Comparison of ENCODE assay signal across 10 cellular contexts in the genomic region with DNA sequence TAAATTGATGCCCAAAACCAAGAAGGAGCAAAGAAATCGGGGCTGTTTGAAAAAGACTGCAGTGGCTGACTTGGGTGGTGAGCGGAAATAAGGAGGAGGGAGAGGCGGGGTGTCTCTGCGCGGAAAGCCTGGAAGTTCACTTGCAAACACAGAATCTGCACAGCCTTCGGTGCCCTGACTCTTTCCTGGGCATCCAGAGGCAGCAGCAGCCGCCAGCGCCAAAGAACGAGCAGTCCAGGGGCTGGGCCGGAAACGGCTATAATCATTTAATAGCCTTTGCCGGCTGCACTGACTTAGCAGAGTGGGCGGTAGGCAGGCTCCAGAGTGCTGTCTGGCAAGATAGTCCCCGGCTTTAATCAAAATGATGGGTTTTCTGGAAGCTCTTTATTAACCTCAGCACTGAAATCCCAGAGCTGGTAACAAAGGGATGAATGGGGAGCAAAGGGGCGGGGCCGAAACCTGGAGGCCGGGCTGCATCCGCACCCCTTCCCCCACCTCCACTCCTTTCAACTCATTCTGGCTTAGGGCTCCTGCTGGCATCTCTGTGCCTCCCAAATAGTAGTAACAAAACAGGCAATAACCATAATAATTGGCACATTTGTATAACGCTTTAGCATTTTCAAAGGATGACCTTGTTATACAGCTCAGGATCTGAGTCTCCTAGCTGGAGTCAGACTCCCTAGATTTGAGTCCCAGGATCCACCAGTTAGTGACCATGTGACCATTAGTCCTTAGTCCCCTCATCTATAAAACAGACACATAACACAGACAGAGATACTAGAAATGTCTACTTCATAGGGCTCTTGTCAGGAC. TPM values are rescaled to one million over a fixed set of nuclear protein-coding genes. Genes with fewer than 3 reads are reported as not detected.
DNase-seq lines count a peak whose midpoint lies in the region; ATAC-seq, FAIRE-seq and TF ChIP-seq lines count a peak whose summit lies in the region.
"Had no signal": no experiment of that assay in that cellular context is flagged by ENCODE, and none has a peak within 500 bp of the region (broad histone marks: within the 10 kb centered on the region; RNA-seq: fewer than 3 reads in every experiment).

No MANE protein-coding gene starts in this region.

- H3K23me2 ChIP-seq in H1 (ENCODE audit: low read depth, low read length), result peaks cover 11% of the 10 kb centered on the region; the same call in 1 of the 2 replicates

- no peaks in the 10 kb centered on the region; a peak in 1 of 4 replicates for H3K9me3 ChIP-seq in H1 (ENCODE audit: insufficient read depth in 2 of 2, low read depth in 1 of 2, low read length in 1 of 2)

- H3K79me2 ChIP-seq in H1 (ENCODE audit: control insufficient read depth in 1 of 2, insufficient read depth in 2 of 2, low read length in 2 of 2), result no peaks in the 10 kb centered on the region

- FAIRE-seq in D721Med (lab: Jason Lieb, UNC) (peak; percentile 71), H1 (lab: Jason Lieb, UNC) (peak; percentile 99)

- peak overlapping the region; percentile 95 for H2BK5ac ChIP-seq in H1 (ENCODE audit: low read depth, low read length)

- H4K20me1 ChIP-seq in H1 (replicated peaks in 1 of 2; ENCODE audit: control insufficient read depth in 1 of 2, insufficient read depth in 2 of 2, low read length in 2 of 2), result no peaks in the 10 kb centered on the region

- POLR2A ChIA-PET in H1 (lab: Charles Lee; ENCODE audit: partially characterized antibody), result interaction anchor here (0.7 to 8.3 kb wide), 17 partner anchors 10 to 133 kb away, joined by 3 to 155 read pairs (median 7); partner anchors contain the start of genes PCDHAC1 and PCDHAC2

- H3K27me3 ChIP-seq in H1 (replicated peaks in 1 of 4; ENCODE audit: control insufficient read depth in 3 of 4, extremely low read depth in 1 of 4, insufficient read depth in 3 of 4, low read length in 3 of 4), result no peaks in the 10 kb centered on the region

- no peaks in the 10 kb centered on the region for H3K36me3 ChIP-seq in H1 (ENCODE audit: control insufficient read depth in 2 of 4, insufficient read depth in 4 of 4, low read length in 3 of 4)

- ATAC-seq in HG02759 (IDR thresholded peaks at IDR 0.05; ENCODE audit: unreplicated experiment), result no peak

- peaks cover 5% of the 10 kb centered on the region for H3K36me3 Mint-ChIP-seq in neural crest cell (ENCODE audit: low read depth)
- H3K36me3 Mint-ChIP-seq: memory B cell had no signal

- H3K27me3 Mint-ChIP-seq in neural crest cell (ENCODE audit: low read depth), result no peaks in the 10 kb centered on the region

- H3K23ac ChIP-seq in H1 (ENCODE audit: insufficient read length), result no peak overlapping the region

- H3K27ac ChIP-seq in H1 (ENCODE audit: low read depth, low read length), result peak overlapping the region; percentile 88

- H3K4me2 ChIP-seq in H1 (ENCODE audit: insufficient read depth in 1 of 2, low read depth in 2 of 2, low read length in 2 of 2), result peak overlapping the region; percentile 95 to 98

- peak overlapping the region; percentile 97; the same call in 1 of the 2 replicates for H2BK20ac ChIP-seq in H1 (ENCODE audit: low read length)

- H3K4me3 Mint-ChIP-seq in neural crest cell, result peak overlapping the region; percentile 89
- H3K4me3 Mint-ChIP-seq: memory B cell had no signal

- H3K56ac ChIP-seq in H1 (replicated peaks; ENCODE audit: insufficient read length, low read depth, low read length), result peak overlapping the region; percentile 81

- peak overlapping the region; percentile 100 for H2BK12ac ChIP-seq in H1 (ENCODE audit: low read depth, low read length)

- peaks cover 47% of the 10 kb centered on the region for H3K4me1 Mint-ChIP-seq in neural crest cell

- peak in 1 of 2 experiments; percentile 96; a peak in 1 of 3 replicates for TF ChIP-seq EP300 in H1 (IDR thresholded peaks at IDR 0.05; ENCODE audit: borderline replicate concordance in 1 of 2, low read depth in 2 of 2, low read length in 2 of 2)

- TF ChIP-seq RAD21 in H1 (IDR thresholded peaks at IDR 0.05 in 1 of 2, conservative IDR thresholded peaks at IDR 0.05 in 1 of 2; ENCODE audit: low read depth in 2 of 2, low read length in 2 of 2), result peak in 1 of 2 experiments; percentile 12; a peak in 1 of 4 replicates

- H2BK120ac ChIP-seq in H1 (replicated peaks; ENCODE audit: low read depth, low read length), result peak overlapping the region; percentile 83

- peak overlapping the region; percentile 32 for H3K4ac ChIP-seq in H1 (replicated peaks; ENCODE audit: insufficient read length, low read depth, low read length)

- H3K4me3 ChIP-seq in H1 (ENCODE audit: extremely low read depth in 1 of 4, insufficient read depth in 2 of 4, low read depth in 3 of 4, low read length in 4 of 4), result peak overlapping the region; percentile 35 to 65 (median 57); a peak in 7 of 8 replicates

- no peak overlapping the region for H3K14ac ChIP-seq in H1 (ENCODE audit: insufficient read length)

- CTCF ChIA-PET in H1 (lab: Charles Lee; ENCODE audit: partially characterized antibody), result interaction anchor here (0.8 to 6.7 kb wide), 7 partner anchors 14 to 76 kb away, joined by 3 to 50 read pairs (median 6); partner anchors contain the start of genes PCDHAC1 and PCDHAC2

- peak overlapping the region; percentile 25 for H4K5ac ChIP-seq in H1 (ENCODE audit: insufficient read length, low read depth, low read length)

- H3K9me3 Mint-ChIP-seq in neural crest cell, result no peaks in the 10 kb centered on the region

- no peaks in the 10 kb centered on the region for H3K79me1 ChIP-seq in H1 (ENCODE audit: low read depth, low read length)

- H2AK5ac ChIP-seq in H1 (ENCODE audit: low read depth, low read length), result peak overlapping the region; percentile 99

- no peak overlapping the region for H2AFZ ChIP-seq in H1 (ENCODE audit: low read length)

- peaks cover 8 to 39% (median 31%) of the 10 kb centered on the region in 4 experiments; a peak in 6 of 7 replicates for H3K4me1 ChIP-seq in H1 (replicated peaks in 1 of 4; ENCODE audit: control insufficient read depth in 3 of 4, insufficient read depth in 4 of 4, low read length in 3 of 4)

- H3K27ac Mint-ChIP-seq in neural crest cell (ENCODE audit: unreplicated experiment), result peak overlapping the region; percentile 95
- H3K27ac Mint-ChIP-seq: memory B cell had no signal

- peak overlapping the region; percentile 35 to 86 (median 70) for H3K9ac ChIP-seq in H1 (replicated peaks in 1 of 4; ENCODE audit: extremely low read depth in 1 of 4, low read depth in 3 of 4, low read length in 3 of 4)

- H4K91ac ChIP-seq in H1 (replicated peaks; ENCODE audit: insufficient read length, low read length), result peak overlapping the region; percentile 95

- peak overlapping the region; percentile 87; the same call in 1 of the 2 replicates for H4K8ac ChIP-seq in H1 (ENCODE audit: extremely low read depth, insufficient read depth, low read length)

- TF ChIP-seq CTCF in D721Med (IDR thresholded peaks at IDR 0.05; ENCODE audit: insufficient read depth, missing control alignments), result no peak
- no peak for TF ChIP-seq CTCF in H1 (IDR thresholded peaks at IDR 0.05; ENCODE audit: control extremely low read depth in 1 of 3, insufficient read depth in 1 of 3, low read depth in 1 of 3, low read length in 3 of 3)
- no peak for TF ChIP-seq CTCF in neural crest cell (conservative IDR thresholded peaks at IDR 0.05)

- WGBS in H1 (ENCODE audit: extremely low coverage in 1 of 2, insufficient coverage in 1 of 2, insufficient read length in 1 of 2, insufficient replicate concordance in 2 of 2, low coverage in 1 of 2, low lambda C conversion rate in 2 of 2, missing lambda C conversion rate in 1 of 2), 2 experiments, result 1% methylated on average over 19 of the region's 19 CpGs; no CpG with 5 or more reads in 1 of the 2 experiments

- peak; percentile 43 for DNase-seq in D721Med (ENCODE audit: insufficient read length, low spot score)
- DNase-seq in NCI-H2196 treated with DMSO at 0.1 percent for 48 hours (lab: John Stamatoyannopoulos, UW; ENCODE audit: unreplicated experiment), result peak; percentile 77
- DNase-seq in H1 (ENCODE audit: low read depth in 1 of 2, low spot score in 2 of 2), result peak; percentile 85 to 88
- peak; percentile 36 for DNase-seq in neural crest cell (ENCODE audit: low read depth, low spot score)
- DNase-seq in NCI-H1694 treated with DMSO at 0.1 percent for 48 hours (lab: John Stamatoyannopoulos, UW), result no peak
- no peak for DNase-seq in GM19238 (ENCODE audit: insufficient read length, low spot score)
- DNase-seq in epidermal melanocyte (ENCODE audit: insufficient read length, low spot score), result no peak

- peak in 1 of 2 experiments; percentile 87; a peak in 2 of 3 replicates for TF ChIP-seq POLR2A in H1 (IDR thresholded peaks at IDR 0.05; ENCODE audit: control extremely low read depth in 1 of 2, low read depth in 2 of 2, low read length in 2 of 2)

- no peak overlapping the region for H2BK15ac ChIP-seq in H1 (ENCODE audit: low read length)

- H3K18ac ChIP-seq in H1 (ENCODE audit: extremely low read depth, low read length), result peak overlapping the region; percentile 89

TF ChIP-seq in H1, 55 proteins besides CTCF, POLR2A, EP300 and RAD21 (continues in another document):
- TF ChIP-seq SP4 (IDR thresholded peaks at IDR 0.05; ENCODE audit: low read length) (no peak), CEBPB (IDR thresholded peaks at IDR 0.05; ENCODE audit: low read depth, low read length) (0 out of 2 replicates have a peak, but pooled peaks have one; percentile 2), TBP (IDR thresholded peaks at IDR 0.05; ENCODE audit: low read depth, low read length) (peak; percentile 60), SIX5 (IDR thresholded peaks at IDR 0.05; ENCODE audit: low read depth, low read length) (no peak)

RNA-seq across cellular contexts. Expression of gene PCDHAC2, which starts 35.8 kb away (rescaled TPM):
- total RNA-seq in H1 (2021; fragmentation: NEBNext Ultra II Directional; extraction: Animal tissue kit (Norgen Biotek cat#: 25700)), result 3.7 and 4.9 TPM in 2 replicates
- polyA plus RNA-seq in H1 (2011; rRNA removed), result 4.6 and 5.0 TPM in 2 replicates
- polyA plus RNA-seq in H1 (2011; cell fraction: cytosol; rRNA removed), result 3.9 TPM
- polyA plus RNA-seq in H1 (2011; cell fraction: nucleus; rRNA removed), result 6.7 TPM
- polyA plus RNA-seq in H1 (2012, experiment 1 of 2), result 1.9 to 4.4 TPM (median 3.2 TPM) in 4 replicates
- polyA plus RNA-seq in H1 (2012, experiment 2 of 2), result 0.70 TPM
- polyA plus RNA-seq in H1 (2013, experiment 1 of 2), result 20.4 TPM
- polyA plus RNA-seq in H1 (2013, experiment 2 of 2), result 23.0 TPM
- polyA minus RNA-seq in H1 (2011; rRNA and poly(A)+ RNA removed), result 16.8 and 20.7 TPM in 2 replicates
- 8.4 TPM for polyA minus RNA-seq in H1 (2011; cell fraction: cytosol; rRNA and poly(A)+ RNA removed)
- polyA minus RNA-seq in H1 (2011; cell fraction: nucleus; rRNA and poly(A)+ RNA removed), result 26.9 TPM
- total RNA-seq in neural crest cell, result 1.8 and 1.9 TPM in 2 replicates
- total RNA-seq: T-helper 1 cell treated with Interleukin-12 subunit alpha and Interleukin-12 subunit beta and Interleukin-4 antibody, amounts not matched to agents 30 ng/mL and 1 ng/mL, for 36 hours had no signal

RNA-seq across cellular contexts. Expression of gene PCDHB1, which starts 49.1 kb away (rescaled TPM):
- 0.04 and 0.08 TPM in 2 replicates for total RNA-seq in H1 (2021; fragmentation: NEBNext Ultra II Directional; extraction: Animal tissue kit (Norgen Biotek cat#: 25700))
- polyA plus RNA-seq in H1 (2011; rRNA removed), result 0.03 and 0.05 TPM in 2 replicates
- 0.08 TPM for polyA plus RNA-seq in H1 (2011; cell fraction: cytosol; rRNA removed)
- polyA plus RNA-seq in H1 (2011; cell fraction: nucleus; rRNA removed), result 0.10 TPM
- polyA plus RNA-seq in H1 (2012, experiment 1 of 2), result 0.01 to 0.05 TPM (median 0.04 TPM) in 3 of 4 replicates, not detected in the other
- polyA plus RNA-seq in H1 (2012, experiment 2 of 2), result not detected
- 0.06 TPM for polyA plus RNA-seq in H1 (2013, experiment 1 of 2)
- 0.06 TPM for polyA plus RNA-seq in H1 (2013, experiment 2 of 2)
- 0.17 and 0.35 TPM in 2 replicates for polyA minus RNA-seq in H1 (2011; rRNA and poly(A)+ RNA removed)
- not detected for polyA minus RNA-seq in H1 (2011; cell fraction: cytosol; rRNA and poly(A)+ RNA removed)
- polyA minus RNA-seq in H1 (2011; cell fraction: nucleus; rRNA and poly(A)+ RNA removed), result 0.40 TPM
- 0.14 and 0.23 TPM in 2 replicates for total RNA-seq in neural crest cell
- total RNA-seq: T-helper 1 cell treated with Interleukin-12 subunit alpha and Interleukin-12 subunit beta and Interleukin-4 antibody, amounts not matched to agents 30 ng/mL and 1 ng/mL, for 36 hours had no signal

Comparison
In these comparisons a context has a peak if more than half of its experiments do, and no peak if none do; other contexts are left out.
1. DNase-seq: peak in D721Med (single experiment), NCI-H2196 treated with DMSO at 0.1 percent for 48 hours (single experiment), H1 (2 of 2) and neural crest cell (single experiment); none in NCI-H1694 treated with DMSO at 0.1 percent for 48 hours (single experiment), GM19238 (single experiment) and epidermal melanocyte (single experiment).